25 cellular contexts compared by ENCODE assay signal in the genomic region with DNA sequence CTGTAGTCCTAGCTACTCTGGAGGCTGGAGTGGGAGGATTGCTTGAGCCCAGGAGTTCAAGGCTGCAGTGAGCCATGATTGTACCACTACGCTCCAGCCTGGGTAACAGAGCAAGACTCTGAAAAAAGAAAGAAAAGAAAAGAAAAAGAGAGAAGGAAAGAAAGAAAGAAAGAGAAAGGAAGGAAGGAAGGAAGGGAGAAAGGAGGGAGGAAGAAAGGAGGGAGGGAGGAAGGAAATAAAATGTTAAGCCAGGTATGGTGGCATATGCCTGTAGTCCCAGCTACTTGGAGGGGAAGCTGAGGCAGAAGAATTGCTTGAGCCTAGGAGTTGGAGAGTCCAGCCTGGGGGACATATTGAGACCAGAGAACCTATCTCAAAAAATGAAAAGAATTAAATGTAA. TPM values are rescaled to one million over a fixed set of nuclear protein-coding genes. Genes with fewer than 3 reads are reported as not detected.
"Had no signal": no experiment of that assay in that cellular context is flagged by ENCODE, and none has a peak within 500 bp of the region (broad histone marks: within the 10 kb centered on the region; RNA-seq: fewer than 3 reads in every experiment).

No MANE protein-coding gene starts in this region.

- DNase-seq: activated CD4-positive, alpha-beta memory T cell treated with anti-CD3 and anti-CD28 coated beads, Interleukin-2, amount 10 ng/mL, durations not matched to agents 7 days and 5 days; activated CD4-positive, alpha-beta T cell treated with anti-CD3 and anti-CD28 coated beads for 1 hour; activated CD4-positive, alpha-beta T cell treated with anti-CD3 and anti-CD28 coated beads, Interleukin-2, amount 10 ng/mL, durations not matched to agents 7 days and 5 days; activated CD8-positive, alpha-beta memory T cell treated with anti-CD3 and anti-CD28 coated beads, Interleukin-2, amount 10 ng/mL, durations not matched to agents 7 days and 5 days; activated naive CD4-positive, alpha-beta T cell; activated naive CD8-positive, alpha-beta T cell treated with anti-CD3 and anti-CD28 coated beads, Interleukin-2, amount 10 ng/mL, durations not matched to agents 7 days and 5 days; activated T-cell treated with anti-CD3 and anti-CD28 coated beads, Interleukin-2, amount 50 U/mL, for 48 hours; amygdala; central memory CD4-positive, alpha-beta T cell; dermis blood vessel endothelial cell; effector CD4-positive, alpha-beta T cell; foreskin melanocyte; heart right ventricle; ovary; retina; stimulated activated CD4-positive, alpha-beta T cell treated with anti-CD3 and anti-CD28 coated beads, Interleukin-12 subunit alpha, Interleukin-12 subunit beta, amount 100 ng/mL, for 4 hours; stimulated activated CD4-positive, alpha-beta T cell treated with anti-CD3 and anti-CD28 coated beads, Interleukin-4, amount 100 ng/mL, for 1 hour; T-helper 2 cell; tibial artery; upper lobe of right lung had no signal

- H3K27ac Mint-ChIP-seq: activated CD4-positive, alpha-beta memory T cell treated with anti-CD3 and anti-CD28 coated beads, Interleukin-2, amount 10 ng/mL, durations not matched to agents 7 days and 5 days; activated CD4-positive, alpha-beta T cell treated with anti-CD3 and anti-CD28 coated beads, Interleukin-2, amount 10 ng/mL, durations not matched to agents 7 days and 5 days; activated CD8-positive, alpha-beta memory T cell treated with anti-CD3 and anti-CD28 coated beads, Interleukin-2, amount 10 ng/mL, durations not matched to agents 7 days and 5 days; activated naive CD8-positive, alpha-beta T cell treated with anti-CD3 and anti-CD28 coated beads, Interleukin-2, amount 10 ng/mL, durations not matched to agents 7 days and 5 days had no signal

- H3K9me3 Mint-ChIP-seq: activated CD4-positive, alpha-beta memory T cell treated with anti-CD3 and anti-CD28 coated beads, Interleukin-2, amount 10 ng/mL, durations not matched to agents 7 days and 5 days; activated naive CD8-positive, alpha-beta T cell treated with anti-CD3 and anti-CD28 coated beads, Interleukin-2, amount 10 ng/mL, durations not matched to agents 7 days and 5 days had no signal

- H3K27me3 Mint-ChIP-seq: activated CD4-positive, alpha-beta memory T cell treated with anti-CD3 and anti-CD28 coated beads, Interleukin-2, amount 10 ng/mL, durations not matched to agents 7 days and 5 days; activated CD4-positive, alpha-beta T cell treated with anti-CD3 and anti-CD28 coated beads, Interleukin-2, amount 10 ng/mL, durations not matched to agents 7 days and 5 days; activated CD8-positive, alpha-beta memory T cell treated with anti-CD3 and anti-CD28 coated beads, Interleukin-2, amount 10 ng/mL, durations not matched to agents 7 days and 5 days; activated naive CD8-positive, alpha-beta T cell treated with anti-CD3 and anti-CD28 coated beads, Interleukin-2, amount 10 ng/mL, durations not matched to agents 7 days and 5 days had no signal

- H3K4me3 Mint-ChIP-seq: activated CD4-positive, alpha-beta memory T cell treated with anti-CD3 and anti-CD28 coated beads, Interleukin-2, amount 10 ng/mL, durations not matched to agents 7 days and 5 days; activated CD4-positive, alpha-beta T cell treated with anti-CD3 and anti-CD28 coated beads, Interleukin-2, amount 10 ng/mL, durations not matched to agents 7 days and 5 days; activated CD8-positive, alpha-beta memory T cell treated with anti-CD3 and anti-CD28 coated beads, Interleukin-2, amount 10 ng/mL, durations not matched to agents 7 days and 5 days; activated naive CD8-positive, alpha-beta T cell treated with anti-CD3 and anti-CD28 coated beads, Interleukin-2, amount 10 ng/mL, durations not matched to agents 7 days and 5 days had no signal

- ATAC-seq: activated CD8-positive, alpha-beta memory T cell treated with anti-CD3 and anti-CD28 coated beads, Interleukin-2, amount 10 ng/mL, durations not matched to agents 7 days and 5 days; heart right ventricle; left lobe of liver; sciatic nerve; upper lobe of right lung had no signal

RNA-seq across cellular contexts. Expression of gene STAP1, which starts 12.0 kb away (rescaled TPM):
- total RNA-seq: dermis blood vessel endothelial cell, glomerular endothelial cell, kidney epithelial cell, left lobe of liver, mesenteric fat pad, ovary had no signal
